12 cellular contexts compared by ENCODE assay signal in genomic region chr10:131840788-131841118, GRCh38.
DNase-seq lines count a peak whose midpoint lies in the region; ATAC-seq, FAIRE-seq and TF ChIP-seq lines count a peak whose summit lies in the region.
"Had no signal": no experiment of that assay in that cellular context is flagged by ENCODE, and none has a peak within 500 bp of the region (broad histone marks: within the 10 kb centered on the region; RNA-seq: fewer than 3 reads in every experiment).

No MANE protein-coding gene starts in this region.

- H3K27ac ChIP-seq in A549 (no peak overlapping the region), BLaER1 (no peak overlapping the region), neuronal stem cell (replicated peaks; ENCODE audit: low read length) (no peak overlapping the region)

- no peak overlapping the region for H4K8ac ChIP-seq in neuronal stem cell (ENCODE audit: low read depth, low read length)

- H3K79me1 ChIP-seq in neuronal stem cell (ENCODE audit: low read depth, low read length), result peaks cover 3% of the 10 kb centered on the region

- WGBS in A549 (ENCODE audit: missing lambda C conversion rate), result 87% methylated on average over 3 of the region's 3 CpGs
- WGBS in neuronal stem cell (ENCODE audit: extremely low coverage in 2 of 2, insufficient read length in 2 of 2, insufficient replicate concordance in 1 of 2), 2 donors, result 100% methylated on average over 1 of the region's 3 CpGs; no CpG with 5 or more reads in 1 of the 2 donors

- no peak overlapping the region for H3K9ac ChIP-seq in BLaER1
- H3K9ac ChIP-seq in neuronal stem cell (ENCODE audit: low read depth, low read length, poor library complexity), result peak overlapping the region; percentile 78

- FAIRE-seq in A549 (lab: Jason Lieb, UNC) (peak; percentile 18), HTR-8/SVneo (lab: Jason Lieb, UNC) (peak; percentile 83)
- FAIRE-seq: H54 had no signal

- no peak for ATAC-seq in A549

- TF ChIP-seq POLR2A in A549 (IDR thresholded peaks at IDR 0.05; ENCODE audit: low read length), result no peak

- CTCF ChIA-PET in A549 (lab: Yijun Ruan, JAX), result interaction anchor here (1.0 to 1.7 kb wide), 4 partner anchors 12 to 35 kb away, joined by 4 read pairs; no protein-coding TSS in a partner anchor

- no peak overlapping the region for H4K91ac ChIP-seq in neuronal stem cell (ENCODE audit: low read depth, low read length, poor library complexity)

- peak overlapping the region; percentile 65 for H3K18ac ChIP-seq in neuronal stem cell (ENCODE audit: low read length)

- H3K4me3 ChIP-seq in A549 (no peak overlapping the region), BLaER1 (no peak overlapping the region), neuronal stem cell (ENCODE audit: low read length in 2 of 2) (peak overlapping the region in 1 of 2 donors; percentile 47)

- H4K20me1 ChIP-seq in BLaER1, result no peaks in the 10 kb centered on the region

- no peak overlapping the region for H2BK120ac ChIP-seq in neuronal stem cell (ENCODE audit: low read depth, low read length)

- peak overlapping the region; percentile 57 for H3K23ac ChIP-seq in neuronal stem cell (ENCODE audit: low read depth, low read length, poor library complexity)

- POLR2A ChIA-PET in A549 (lab: Yijun Ruan, JAX), result no interaction called here

- peak overlapping the region; percentile 2 for H2AK5ac ChIP-seq in neuronal stem cell (ENCODE audit: low read depth, low read length)

- H2BK5ac ChIP-seq in neuronal stem cell (ENCODE audit: low read length), result no peak overlapping the region

- H3K4me1 ChIP-seq in A549 (no peaks in the 10 kb centered on the region), BLaER1 (peaks cover 22% of the 10 kb centered on the region), neuronal stem cell (ENCODE audit: control insufficient read depth in 2 of 2, insufficient read depth in 1 of 2, low read depth in 1 of 2, low read length in 2 of 2) (peaks cover 0 to 5% of the 10 kb centered on the region in 2 donors)

- TF ChIP-seq RAD21 in A549 (conservative IDR thresholded peaks at IDR 0.05 in 1 of 2, IDR thresholded peaks at IDR 0.05 in 1 of 2), result no peak

- TF ChIP-seq CTCF in A549 (IDR thresholded peaks at IDR 0.05), result no peak

- H2AFZ ChIP-seq in neuronal stem cell (ENCODE audit: low read length), result no peak overlapping the region

- TF ChIP-seq EP300 in A549 (IDR thresholded peaks at IDR 0.05), result no peak

- no peak overlapping the region for H3K4me2 ChIP-seq in A549
- H3K4me2 ChIP-seq in BLaER1, result peak overlapping the region; percentile 66
- H3K4me2 ChIP-seq in neuronal stem cell (ENCODE audit: insufficient read depth, low read length, poor library complexity, severe bottlenecking), result no peak overlapping the region

- H3K9me3 ChIP-seq in A549, result no peaks in the 10 kb centered on the region
- no peaks in the 10 kb centered on the region for H3K9me3 ChIP-seq in BLaER1
- peaks cover 0 to 5% of the 10 kb centered on the region in 2 donors for H3K9me3 ChIP-seq in neuronal stem cell (replicated peaks in 1 of 2; ENCODE audit: control insufficient read depth in 2 of 2, insufficient read depth in 1 of 2, low read depth in 1 of 2, low read length in 2 of 2)

- H2BK12ac ChIP-seq in neuronal stem cell (ENCODE audit: low read length), result no peak overlapping the region

- no peak for DNase-seq in A549 (ENCODE audit: low read depth in 1 of 2, low spot score in 1 of 2)
- DNase-seq in HTR-8/SVneo (ENCODE audit: insufficient read length, low spot score), result no peak
- DNase-seq in neuronal stem cell (ENCODE audit: low spot score), result no peak
- DNase-seq in kidney glomerular epithelial cell (lab: John Stamatoyannopoulos, UW), result no peak
- no peak for DNase-seq in NCI-H526 treated with DMSO at 0.1 percent for 48 hours (lab: John Stamatoyannopoulos, UW)
- no peak for DNase-seq in MV-4-11 (lab: John Stamatoyannopoulos, UW)
- DNase-seq: AML-193; C1 segment of cervical spinal cord; CD4-positive, alpha-beta T cell; DMS 273 treated with DMSO at 0.1 percent for 48 hours had no signal

- H2BK15ac ChIP-seq in neuronal stem cell (ENCODE audit: low read length), result no peak overlapping the region

- H3K27me3 ChIP-seq in BLaER1, result no peaks in the 10 kb centered on the region
- peaks cover 0 to 1% (median 0%) of the 10 kb centered on the region in 3 experiments for H3K27me3 ChIP-seq in neuronal stem cell (ENCODE audit: control insufficient read depth in 3 of 3, insufficient read depth in 3 of 3, low read depth in 1 of 3, low read length in 3 of 3)

- H3K36me3 ChIP-seq in BLaER1 (no peaks in the 10 kb centered on the region), neuronal stem cell (replicated peaks in 1 of 2; ENCODE audit: control insufficient read depth in 2 of 2, insufficient read depth in 2 of 2, low read length in 2 of 2) (peaks cover 0 to 4% of the 10 kb centered on the region in 2 donors)

- peak overlapping the region; percentile 39 for H3K14ac ChIP-seq in neuronal stem cell (ENCODE audit: low read length)

- no peak overlapping the region for H3K4ac ChIP-seq in neuronal stem cell (ENCODE audit: low read length)

TF ChIP-seq in A549, 52 proteins besides CTCF, POLR2A, EP300 and RAD21:
- no peak for TF ChIP-seq MAFK (IDR thresholded peaks at IDR 0.05; ENCODE audit: partially characterized antibody)
- no peak for TF ChIP-seq RARB (CRISPR knock-in tag; IDR thresholded peaks at IDR 0.05)
- TF ChIP-seq HEYL (CRISPR knock-in tag; IDR thresholded peaks at IDR 0.05), result no peak
- no peak for TF ChIP-seq NFE2L2 (conservative IDR thresholded peaks at IDR 0.05; ENCODE audit: low read length)
- no peak for TF ChIP-seq KDM1A (IDR thresholded peaks at IDR 0.05; ENCODE audit: low read depth)
- TF ChIP-seq TFCP2L1 (CRISPR knock-in tag; IDR thresholded peaks at IDR 0.05), result no peak
- TF ChIP-seq, protein P1, sequence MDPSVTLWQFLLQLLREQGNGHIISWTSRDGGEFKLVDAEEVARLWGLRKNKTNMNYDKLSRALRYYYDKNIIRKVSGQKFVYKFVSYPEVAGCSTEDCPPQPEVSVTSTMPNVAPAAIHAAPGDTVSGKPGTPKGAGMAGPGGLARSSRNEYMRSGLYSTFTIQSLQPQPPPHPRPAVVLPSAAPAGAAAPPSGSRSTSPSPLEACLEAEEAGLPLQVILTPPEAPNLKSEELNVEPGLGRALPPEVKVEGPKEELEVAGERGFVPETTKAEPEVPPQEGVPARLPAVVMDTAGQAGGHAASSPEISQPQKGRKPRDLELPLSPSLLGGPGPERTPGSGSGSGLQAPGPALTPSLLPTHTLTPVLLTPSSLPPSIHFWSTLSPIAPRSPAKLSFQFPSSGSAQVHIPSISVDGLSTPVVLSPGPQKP (IDR thresholded peaks at IDR 0.05; ENCODE audit: low read depth, low read length), result no peak
- no peak for TF ChIP-seq EHMT2 (IDR thresholded peaks at IDR 0.05; ENCODE audit: low read depth)
- no peak for TF ChIP-seq JUN (IDR thresholded peaks at IDR 0.05)
